In genomic region chr1:201468844-201469644, GRCh38 we compare ENCODE assay signal across 8 cellular contexts. TPM values are rescaled to one million over a fixed set of nuclear protein-coding genes. Genes with fewer than 3 reads are reported as not detected.
A peak's percentile ranks its signal among the peaks of the same experiment; 100 is the strongest.
DNase-seq lines count a peak whose midpoint lies in the region; ATAC-seq and TF ChIP-seq lines count a peak whose summit lies in the region.

Gene PHLDA3, minus strand, starts transcription at chr1:201469188. Its CDS starts 402 bp downstream, at chr1:201468786.

- POLR2A ChIA-PET in Caco-2 (lab: Charles Lee): interaction anchor here (0.5 to 1.3 kb wide), 6 partner anchors 11 to 97 kb away, joined by 3 to 5 read pairs (median 4); no protein-coding TSS in a partner anchor

- H3K4me1 Mint-ChIP-seq in Caco-2 (ENCODE audit: low read depth, unreplicated experiment) (no peaks in the 10 kb centered on the region), osteocyte (ENCODE audit: unreplicated experiment) (peaks cover 38% of the 10 kb centered on the region)

- CTCF ChIA-PET in Caco-2 (lab: Charles Lee): interaction anchor here (0.6 to 2.6 kb wide), 8 partner anchors 12 to 448 kb away, joined by 3 to 27 read pairs (median 7); no protein-coding TSS in a partner anchor

- H3K9me3 Mint-ChIP-seq in Caco-2 (ENCODE audit: unreplicated experiment) (no peaks in the 10 kb centered on the region), osteocyte (ENCODE audit: unreplicated experiment) (no peaks in the 10 kb centered on the region)

- peak within 1 kb of the TSS; percentile 61 for H3K4me2 ChIP-seq in OCI-LY3 (ENCODE audit: low read length)

- ATAC-seq in GM19455 (IDR thresholded peaks at IDR 0.05; ENCODE audit: unreplicated experiment) (peak; percentile 75), HG02938 (IDR thresholded peaks at IDR 0.05; ENCODE audit: unreplicated experiment) (no peak)

- peak; percentile 78 to 87 for TF ChIP-seq POLR2A in adrenal gland (IDR thresholded peaks at IDR 0.05)

- intact Hi-C loops in Caco-2 (cut with micrococcal nuclease; ENCODE audit: unreplicated experiment) (loop anchor here (2.0 kb wide), 1 partner anchor 20 kb away; no protein-coding TSS in a partner anchor), adrenal gland (cut with DNase I) (no loop called here)

- DNase-seq in Caco-2 (peak; percentile 83 to 87), HK-2 (ENCODE audit: unreplicated experiment) (peak; percentile 89), adrenal gland (peak; percentile 80 to 93 (median 87)), cardiac muscle cell (ENCODE audit: low read depth in 1 of 2, low spot score in 1 of 2) (peak; percentile 93 to 95), osteocyte (ENCODE audit: extremely low spot score, unreplicated experiment) (peak; percentile 93)

- H3K4me3 Mint-ChIP-seq in Caco-2 (ENCODE audit: unreplicated experiment): peak within 1 kb of the TSS; percentile 84
- H3K4me3 Mint-ChIP-seq in osteocyte (ENCODE audit: unreplicated experiment): peak within 1 kb of the TSS; percentile 96

- H3K36me3 Mint-ChIP-seq in Caco-2 (ENCODE audit: insufficient read depth, unreplicated experiment) (peaks cover 6% of the 10 kb centered on the region), osteocyte (ENCODE audit: unreplicated experiment) (peaks cover 14% of the 10 kb centered on the region)

- BruUV-seq in Caco-2 (replicated peaks; lab: Mats Ljungman, UMichigan): TSS peak; percentile 49

- H3K27ac ChIP-seq in OCI-LY3 (ENCODE audit: low read length) (no peak within 1 kb of the TSS), adrenal gland (peak within 1 kb of the TSS in 4 of 5 donors; percentile 58 to 96 (median 81)), cardiac muscle cell (peak within 1 kb of the TSS; percentile 83)

- H3K4me3 ChIP-seq in Caco-2 (ENCODE audit: low read depth, low read length): peak within 1 kb of the TSS; percentile 65
- H3K4me3 ChIP-seq in OCI-LY3 (ENCODE audit: low read length): peak within 1 kb of the TSS; percentile 69
- H3K4me3 ChIP-seq in adrenal gland: peak within 1 kb of the TSS; percentile 25 to 79 (median 48)
- H3K4me3 ChIP-seq in cardiac muscle cell: peak within 1 kb of the TSS; percentile 56

- H3K27ac Mint-ChIP-seq in Caco-2 (ENCODE audit: unreplicated experiment): peak within 1 kb of the TSS; percentile 41
- peak within 1 kb of the TSS; percentile 85 for H3K27ac Mint-ChIP-seq in osteocyte (ENCODE audit: unreplicated experiment)

- H3K79me2 ChIP-seq in OCI-LY3 (ENCODE audit: low read length): no peaks in the 10 kb centered on the region

- H3K36me3 ChIP-seq in Caco-2 (ENCODE audit: control insufficient read depth, insufficient read depth, low read length): no peaks in the 10 kb centered on the region
- no peaks in the 10 kb centered on the region for H3K36me3 ChIP-seq in OCI-LY3 (replicated peaks; ENCODE audit: low read depth, low read length)
- H3K36me3 ChIP-seq in adrenal gland (replicated peaks in 1 of 2): peaks cover 0 to 16% of the 10 kb centered on the region in 2 donors
- H3K36me3 ChIP-seq in cardiac muscle cell: peaks cover 8% of the 10 kb centered on the region

- WGBS in adrenal gland, 4 donors: 0 to 2% (median 1%) methylated on average over 7 to 76 of the region's 76 CpGs

- H3K27me3 ChIP-seq in Caco-2 (replicated peaks; ENCODE audit: control insufficient read depth, insufficient read depth, low read length) (no peaks in the 10 kb centered on the region), OCI-LY3 (ENCODE audit: low read depth, low read length) (peaks cover 31% of the 10 kb centered on the region), adrenal gland (no peaks in the 10 kb centered on the region), cardiac muscle cell (peaks cover 22% of the 10 kb centered on the region)

- no peak within 1 kb of the TSS for H2AFZ ChIP-seq in OCI-LY3 (ENCODE audit: low read depth, low read length)

- H3K9ac ChIP-seq in OCI-LY3 (ENCODE audit: low read length): peak within 1 kb of the TSS; percentile 10; the same call in 1 of the 2 replicates

- TF ChIP-seq CTCF in Caco-2 (IDR thresholded peaks at IDR 0.05; ENCODE audit: insufficient read depth in 1 of 2, low read depth in 1 of 2, low read length in 1 of 2, severe bottlenecking in 1 of 2, unreplicated experiment in 1 of 2) (no peak), OCI-LY3 (IDR thresholded peaks at IDR 0.05; ENCODE audit: low read depth, low read length) (no peak), adrenal gland (IDR thresholded peaks at IDR 0.05) (peak in 1 of 6 experiments; percentile 18), cardiac muscle cell (IDR thresholded peaks at IDR 0.05; ENCODE audit: low read depth, low read length) (no peak), osteocyte (IDR thresholded peaks at IDR 0.05) (no peak)

- no peaks in the 10 kb centered on the region for H3K9me3 ChIP-seq in Caco-2
- H3K9me3 ChIP-seq in OCI-LY3 (ENCODE audit: insufficient read depth, low read length): no peaks in the 10 kb centered on the region
- no peaks in the 10 kb centered on the region for H3K9me3 ChIP-seq in adrenal gland (replicated peaks in 1 of 3)
- no peaks in the 10 kb centered on the region for H3K9me3 ChIP-seq in cardiac muscle cell (ENCODE audit: low read depth)

- H3K27me3 Mint-ChIP-seq in Caco-2 (ENCODE audit: insufficient read depth, unreplicated experiment) (no peaks in the 10 kb centered on the region), osteocyte (ENCODE audit: unreplicated experiment) (no peaks in the 10 kb centered on the region)

- no peaks in the 10 kb centered on the region for H4K20me1 ChIP-seq in OCI-LY3 (ENCODE audit: insufficient read depth, low read length)

- peaks cover 13% of the 10 kb centered on the region for H3K4me1 ChIP-seq in Caco-2
- H3K4me1 ChIP-seq in OCI-LY3 (ENCODE audit: low read length): no peaks in the 10 kb centered on the region
- H3K4me1 ChIP-seq in adrenal gland (replicated peaks in 1 of 2): peaks cover 7 to 15% of the 10 kb centered on the region in 2 donors
- H3K4me1 ChIP-seq in cardiac muscle cell (ENCODE audit: low read depth): peaks cover 6% of the 10 kb centered on the region

RNA-seq across cellular contexts. Expression of gene PHLDA3, which starts in this region (rescaled TPM):
- total RNA-seq in Caco-2 (2022): 6.5 and 10.5 TPM in 2 replicates
- 10 to 100 TPM; 14.5 to 64.7 (median 30.6) TPM for total RNA-seq in adrenal gland
- 10 to 100 TPM in 2 of 3 donors, 1 to 10 TPM in 1; 2.1 to 30.7 (median 30.4) TPM for polyA plus RNA-seq in adrenal gland
- total RNA-seq in cardiac muscle cell: 54.4 and 61.5 TPM in 2 replicates
- polyA plus RNA-seq in cardiac muscle cell: 57.3 and 69.1 TPM in 2 replicates
- total RNA-seq in osteocyte: 50.6 and 55.5 TPM in 2 replicates
